In genomic region chr3:123966799-123967198, GRCh38 we compare ENCODE assay signal across 14 cellular contexts. TPM values are rescaled to one million over a fixed set of nuclear protein-coding genes. Genes with fewer than 3 reads are reported as not detected.
DNase-seq lines count a peak whose midpoint lies in the region; ATAC-seq, FAIRE-seq and TF ChIP-seq lines count a peak whose summit lies in the region.
"Not testable (repeated sequence)": the region's sequence is repeated elsewhere in the genome, so short reads cannot be mapped to it uniquely, and the experiment has no call there.
"Had no signal": no experiment of that assay in that cellular context is flagged by ENCODE, and none has a peak within 500 bp of the region (broad histone marks: within the 10 kb centered on the region; RNA-seq: fewer than 3 reads in every experiment).

No MANE protein-coding gene starts in this region.

- H3K27ac Mint-ChIP-seq in CD8-positive, alpha-beta T cell; T-cell; naive thymus-derived CD8-positive, alpha-beta T cell: not testable (repeated sequence)

- H3K4me2 ChIP-seq in keratinocyte (ENCODE audit: control insufficient read depth, extremely low read depth, insufficient read depth, low read depth, low read length) = not testable (repeated sequence)

- H3K79me2 ChIP-seq in keratinocyte (ENCODE audit: control insufficient read depth, insufficient read depth, low read length) = not testable (repeated sequence)

- peak; percentile 13 for FAIRE-seq in keratinocyte (lab: Jason Lieb, UNC)

- CTCF ChIA-PET in CD8-positive, alpha-beta T cell (lab: Charles Lee); T-cell (lab: Charles Lee): not testable (repeated sequence)

- not testable (repeated sequence) for H3K36me3 ChIP-seq in CD8-positive, alpha-beta T cell (ENCODE audit: insufficient read depth, low read length); keratinocyte (ENCODE audit: control insufficient read depth in 2 of 2, extremely low read depth in 1 of 2, insufficient read depth in 2 of 2, low read length in 2 of 2)

- not testable (repeated sequence) for H2AFZ ChIP-seq in keratinocyte (ENCODE audit: control insufficient read depth, low read length)

- not testable (repeated sequence) for H3K27ac ChIP-seq in CD8-positive, alpha-beta T cell (ENCODE audit: low read depth, low read length); keratinocyte (ENCODE audit: control insufficient read depth, insufficient read depth, low read length)

- not testable (repeated sequence) for H3K9me3 Mint-ChIP-seq in CD8-positive, alpha-beta T cell; T-cell; activated T-cell treated with anti-CD3 and anti-CD28 coated beads, Interleukin-2, amount 50 U/mL, for 4 hours; naive thymus-derived CD8-positive, alpha-beta T cell

- not testable (repeated sequence) for TF ChIP-seq CTCF in CD8-positive, alpha-beta T cell (IDR thresholded peaks at IDR 0.05); keratinocyte (optimal IDR thresholded peaks at IDR 0.05 in 1 of 3, IDR thresholded peaks at IDR 0.05 in 1 of 3, conservative IDR thresholded peaks at IDR 0.05 in 1 of 3; ENCODE audit: extremely low read depth in 1 of 3, insufficient read depth in 2 of 3, low read length in 3 of 3)

- not testable (repeated sequence) for H3K4me1 ChIP-seq in CD8-positive, alpha-beta T cell (ENCODE audit: insufficient read depth, low read length); keratinocyte (ENCODE audit: control insufficient read depth, extremely low read depth, insufficient read depth, low read length)

- intact Hi-C loops in CD8-positive, alpha-beta T cell (cut with DNase I, micrococcal nuclease) = loop anchor here in 1 of 2 experiments (10.0 kb wide), 2 partner anchors 382 to 1582 kb away; partner anchors contain the start of genes FAM162A, HACD2 and MIX23

- not testable (repeated sequence) for H4K20me1 ChIP-seq in keratinocyte (ENCODE audit: control insufficient read depth, extremely low read depth, insufficient read depth, low read length)

- peak; percentile 69 for ATAC-seq in CD8-positive, alpha-beta T cell
- ATAC-seq in GM19397 (IDR thresholded peaks at IDR 0.05; ENCODE audit: unreplicated experiment) (peak; percentile 47), HG03354 (IDR thresholded peaks at IDR 0.05; ENCODE audit: poor library complexity, severe bottlenecking, unreplicated experiment) (peak; percentile 62), T-cell (replicated peaks in 1 of 4) (peak; percentile 44 to 84 (median 52))
- peak; percentile 48 to 54 for ATAC-seq in activated T-cell treated with anti-CD3 and anti-CD28 coated beads, Interleukin-2, amount 50 U/mL, for 4 hours
- ATAC-seq in naive thymus-derived CD8-positive, alpha-beta T cell = peak; percentile 77 to 85

- not testable (repeated sequence) for H3K4me3 Mint-ChIP-seq in CD8-positive, alpha-beta T cell; T-cell; activated T-cell treated with anti-CD3 and anti-CD28 coated beads, Interleukin-2, amount 50 U/mL, for 4 hours; naive thymus-derived CD8-positive, alpha-beta T cell

- dilution Hi-C loops in keratinocyte (cut with MboI; ENCODE audit: extremely low pct_ligation_motif_present, low sequenced_read_pairs) = not testable (repeated sequence)

- DNase-seq in CD8-positive, alpha-beta T cell; T-cell; activated T-cell treated with anti-CD3 and anti-CD28 coated beads, Interleukin-2, amount 50 U/mL, for 4 hours; keratinocyte (ENCODE audit: low read depth, low spot score); naive thymus-derived CD8-positive, alpha-beta T cell: not testable (repeated sequence)

- H3K4me1 Mint-ChIP-seq in CD8-positive, alpha-beta T cell (ENCODE audit: low read depth); T-cell; activated T-cell treated with anti-CD3 and anti-CD28 coated beads, Interleukin-2, amount 50 U/mL, for 4 hours (ENCODE audit: low read depth); naive thymus-derived CD8-positive, alpha-beta T cell: not testable (repeated sequence)

- not testable (repeated sequence) for H3K36me3 Mint-ChIP-seq in CD8-positive, alpha-beta T cell; T-cell; activated T-cell treated with anti-CD3 and anti-CD28 coated beads, Interleukin-2, amount 50 U/mL, for 4 hours (ENCODE audit: insufficient read depth); naive thymus-derived CD8-positive, alpha-beta T cell

- H3K27me3 ChIP-seq in CD8-positive, alpha-beta T cell (ENCODE audit: insufficient read depth, low read length) = not testable (repeated sequence)
- H3K27me3 ChIP-seq in keratinocyte (ENCODE audit: control insufficient read depth, extremely low read depth, insufficient read depth, low read length) = peaks cover 14% of the 10 kb centered on the region

- POLR2A ChIA-PET in CD8-positive, alpha-beta T cell (lab: Charles Lee); naive thymus-derived CD8-positive, alpha-beta T cell (lab: Charles Lee): not testable (repeated sequence)
- POLR2A ChIA-PET in T-cell (lab: Charles Lee) = interaction anchor here in 1 of 2 donors (0.6 kb wide), 1 partner anchor 1171 kb away, joined by 3 read pairs; no protein-coding TSS in a partner anchor

- not testable (repeated sequence) for H3K9ac ChIP-seq in keratinocyte (ENCODE audit: control insufficient read depth, extremely low read depth, insufficient read depth, low read length)

- H3K27me3 Mint-ChIP-seq in CD8-positive, alpha-beta T cell (ENCODE audit: low read depth) = peaks cover 34% of the 10 kb centered on the region
- H3K27me3 Mint-ChIP-seq in T-cell = peaks cover 12 to 19% of the 10 kb centered on the region in 2 donors
- H3K27me3 Mint-ChIP-seq in activated T-cell treated with anti-CD3 and anti-CD28 coated beads, Interleukin-2, amount 50 U/mL, for 4 hours (ENCODE audit: low read depth) = peaks cover 36% of the 10 kb centered on the region
- peaks cover 15 to 23% (median 21%) of the 10 kb centered on the region in 5 donors for H3K27me3 Mint-ChIP-seq in naive thymus-derived CD8-positive, alpha-beta T cell

- not testable (repeated sequence) for H3K4me3 ChIP-seq in CD8-positive, alpha-beta T cell (ENCODE audit: low read depth, low read length); keratinocyte (ENCODE audit: control insufficient read depth in 2 of 3, extremely low read depth in 1 of 3, insufficient read depth in 2 of 3, low read depth in 1 of 3, low read length in 3 of 3)

- H3K9me3 ChIP-seq in CD8-positive, alpha-beta T cell (ENCODE audit: low read length); keratinocyte (ENCODE audit: control insufficient read depth, low read depth, low read length): not testable (repeated sequence)

- H3K9me1 ChIP-seq in keratinocyte (ENCODE audit: control insufficient read depth, extremely low read depth, insufficient read depth, low read length) = not testable (repeated sequence)

RNA-seq across cellular contexts. Expression of gene CCDC14, which starts 5.8 kb away (rescaled TPM):
- 10 to 100 TPM; 21.9 to 23.8 TPM for total RNA-seq in CD8-positive, alpha-beta T cell
- total RNA-seq in T-cell = 10 to 100 TPM; 27.0 to 43.9 (median 28.6) TPM
- total RNA-seq in activated T-cell treated with anti-CD3 and anti-CD28 coated beads, Interleukin-2, amount 50 U/mL, for 4 hours = 10 to 100 TPM; 20.0 to 22.6 (median 20.5) TPM
- polyA plus RNA-seq in keratinocyte = 29.8 to 63.7 TPM (median 50.5 TPM) in 3 replicates
- polyA plus RNA-seq in keratinocyte (2011; ENCODE audit: low read depth) = 16.5 TPM
- polyA plus RNA-seq in keratinocyte (2011; cell fraction: cytosol; rRNA removed) = 10.8 and 19.8 TPM in 2 replicates
- 245 and 288 TPM in 2 replicates for polyA plus RNA-seq in keratinocyte (2011; cell fraction: nucleus; rRNA removed)
- 15.0 and 16.3 TPM in 2 replicates for polyA plus RNA-seq in keratinocyte (2012; ENCODE audit: low replicate concordance)
- 26.6 to 68.9 TPM (median 44.2 TPM) in 3 replicates for polyA minus RNA-seq in keratinocyte
- polyA minus RNA-seq in keratinocyte (2011; cell fraction: cytosol; rRNA and poly(A)+ RNA removed) = 6.1 TPM
- 34.4 and 74.2 TPM in 2 replicates for polyA minus RNA-seq in keratinocyte (2011; cell fraction: nucleus; rRNA and poly(A)+ RNA removed)
- total RNA-seq in naive thymus-derived CD8-positive, alpha-beta T cell = 10 to 100 TPM; 40.5 to 44.4 TPM
- polyA plus RNA-seq in naive thymus-derived CD8-positive, alpha-beta T cell = 1 to 10 TPM; 4.6 to 6.6 (median 5.3) TPM

RNA-seq across cellular contexts. Expression of gene ROPN1, which starts 25.1 kb away (rescaled TPM):
- not detected for total RNA-seq in CD8-positive, alpha-beta T cell
- total RNA-seq in T-cell = not detected
- total RNA-seq in activated T-cell treated with anti-CD3 and anti-CD28 coated beads, Interleukin-2, amount 50 U/mL, for 4 hours = not detected
- polyA plus RNA-seq in keratinocyte = 0.35 to 0.62 TPM (median 0.45 TPM) in 3 replicates
- not detected for polyA plus RNA-seq in keratinocyte (2011; ENCODE audit: low read depth)
- polyA plus RNA-seq in keratinocyte (2011; cell fraction: cytosol; rRNA removed) = 0.52 and 0.80 TPM in 2 replicates
- 0.41 and 1.0 TPM in 2 replicates for polyA plus RNA-seq in keratinocyte (2011; cell fraction: nucleus; rRNA removed)
- 0.23 and 0.40 TPM in 2 replicates for polyA plus RNA-seq in keratinocyte (2012; ENCODE audit: low replicate concordance)
- polyA minus RNA-seq in keratinocyte = 0.53 TPM in 1 of 3 replicates, not detected in the others
- polyA minus RNA-seq in keratinocyte (2011; cell fraction: cytosol; rRNA and poly(A)+ RNA removed) = not detected
- not detected in 2 replicates for polyA minus RNA-seq in keratinocyte (2011; cell fraction: nucleus; rRNA and poly(A)+ RNA removed)
- not detected for total RNA-seq in naive thymus-derived CD8-positive, alpha-beta T cell
- not detected for polyA plus RNA-seq in naive thymus-derived CD8-positive, alpha-beta T cell
- total RNA-seq: A673, Caco-2, HT-29, LHCN-M2, Peyer's patch, Right ventricle myocardium superior had no signal
- polyA plus RNA-seq: IgD-negative memory B cell had no signal
